In the genomic region with DNA sequence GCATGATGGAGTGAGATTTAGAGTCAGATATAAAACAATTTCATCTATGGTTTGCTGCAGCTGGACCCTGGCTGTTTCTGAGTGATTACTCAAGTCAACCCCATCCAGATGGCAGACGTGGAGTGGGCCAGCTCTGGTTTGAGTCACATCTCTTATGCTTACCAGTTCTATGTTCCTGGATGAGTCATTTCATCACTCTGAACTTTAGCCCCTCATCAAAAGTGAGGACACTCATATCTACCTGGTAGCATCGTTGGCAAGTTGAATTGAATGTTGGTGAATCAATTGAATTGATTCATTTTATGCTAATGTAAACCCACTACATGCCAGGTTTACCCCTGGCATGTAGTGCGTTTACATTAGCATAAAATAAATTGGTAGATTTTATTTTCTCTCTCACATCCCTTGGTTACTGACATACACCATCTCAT, we compare ENCODE assay signal across 9 cellular contexts.
DNase-seq lines count a peak whose midpoint lies in the region; ATAC-seq and TF ChIP-seq lines count a peak whose summit lies in the region.
"Had no signal": no experiment of that assay in that cellular context is flagged by ENCODE, and none has a peak within 500 bp of the region (broad histone marks: within the 10 kb centered on the region; RNA-seq: fewer than 3 reads in every experiment).

No MANE protein-coding gene starts in this region.

- H3F3A ChIP-seq in PC-3 (ENCODE audit: low read length, unreplicated experiment): no peaks in the 10 kb centered on the region

- CTCF ChIA-PET in PC-3 (lab: Charles Lee): no interaction called here
- CTCF ChIA-PET in activated CD4-positive, alpha-beta T cell treated with anti-CD3 and anti-CD28 coated beads, Interleukin-2, amount 10 ng/mL, durations not matched to agents 7 days and 5 days (lab: Charles Lee): no interaction called here

- no peak overlapping the region for H3K27ac Mint-ChIP-seq in activated CD4-positive, alpha-beta T cell treated with anti-CD3 and anti-CD28 coated beads, Interleukin-2, amount 10 ng/mL, durations not matched to agents 7 days and 5 days

- intact Hi-C loops in PC-3 (cut with micrococcal nuclease): no loop called here

- H3K36me3 Mint-ChIP-seq in activated CD4-positive, alpha-beta T cell treated with anti-CD3 and anti-CD28 coated beads, Interleukin-2, amount 10 ng/mL, durations not matched to agents 7 days and 5 days (ENCODE audit: low read depth): no peaks in the 10 kb centered on the region

- H3K27me3 ChIP-seq in PC-3 (ENCODE audit: low read length): peaks cover 6% of the 10 kb centered on the region

- no peak overlapping the region for H3K4me3 Mint-ChIP-seq in activated CD4-positive, alpha-beta T cell treated with anti-CD3 and anti-CD28 coated beads, Interleukin-2, amount 10 ng/mL, durations not matched to agents 7 days and 5 days
- H3K4me3 Mint-ChIP-seq: nephron had no signal

- TF ChIP-seq CTCF in PC-3 (conservative IDR thresholded peaks at IDR 0.05; ENCODE audit: low read depth, low read length): no peak

- ATAC-seq in GM21717 (IDR thresholded peaks at IDR 0.05; ENCODE audit: unreplicated experiment): peak; percentile 85
- peak; percentile 50 for ATAC-seq in PC-3
- no peak for ATAC-seq in HG02840 (IDR thresholded peaks at IDR 0.05; ENCODE audit: low FRiP score, unreplicated experiment)

- H4K20me1 ChIP-seq in PC-3 (ENCODE audit: low read length): no peaks in the 10 kb centered on the region

- no peaks in the 10 kb centered on the region for H3K9me3 ChIP-seq in PC-3 (ENCODE audit: low read length)

- no peaks in the 10 kb centered on the region for H3K9me3 Mint-ChIP-seq in activated CD4-positive, alpha-beta T cell treated with anti-CD3 and anti-CD28 coated beads, Interleukin-2, amount 10 ng/mL, durations not matched to agents 7 days and 5 days

- H2AFZ ChIP-seq in PC-3 (ENCODE audit: low read length): no peak overlapping the region

- peak overlapping the region; percentile 27 for H3K27ac ChIP-seq in PC-3 (ENCODE audit: low read length)

- POLR2A ChIA-PET in PC-3 (lab: Charles Lee; ENCODE audit: unreplicated experiment): no interaction called here
- POLR2A ChIA-PET in activated CD4-positive, alpha-beta T cell treated with anti-CD3 and anti-CD28 coated beads, Interleukin-2, amount 10 ng/mL, durations not matched to agents 7 days and 5 days (lab: Charles Lee): no interaction called here

- peak; percentile 68 for DNase-seq in AG08396 (ENCODE audit: low spot score)
- DNase-seq in PC-3: peak; percentile 71
- DNase-seq in glomerular endothelial cell (ENCODE audit: extremely low read depth, low read depth, low spot score): peak; percentile 25
- DNase-seq in anterior cingulate cortex (lab: John Stamatoyannopoulos, UW): no peak
- DNase-seq in NCI-H1417 (lab: John Stamatoyannopoulos, UW): no peak
- DNase-seq in activated CD4-positive, alpha-beta T cell treated with anti-CD3 and anti-CD28 coated beads, Interleukin-2, amount 10 ng/mL, durations not matched to agents 7 days and 5 days: no peak

- no peaks in the 10 kb centered on the region for H3K9me2 ChIP-seq in PC-3 (replicated peaks; ENCODE audit: low read length)

- no peak overlapping the region for H3K4me3 ChIP-seq in PC-3 (ENCODE audit: low read length)

- no peaks in the 10 kb centered on the region for H3K79me2 ChIP-seq in PC-3 (ENCODE audit: low read length)

- H3K27me3 Mint-ChIP-seq in activated CD4-positive, alpha-beta T cell treated with anti-CD3 and anti-CD28 coated beads, Interleukin-2, amount 10 ng/mL, durations not matched to agents 7 days and 5 days: peaks cover 3% of the 10 kb centered on the region

- H3K4me2 ChIP-seq in PC-3 (ENCODE audit: low read length): no peak overlapping the region

- H3K4me1 ChIP-seq in PC-3 (ENCODE audit: insufficient read depth, low read length): peaks cover 6% of the 10 kb centered on the region

- no TSS peak for BruUV-seq in PC-3 (replicated peaks; lab: Mats Ljungman, UMichigan)

- no peaks in the 10 kb centered on the region for H3K4me1 Mint-ChIP-seq in activated CD4-positive, alpha-beta T cell treated with anti-CD3 and anti-CD28 coated beads, Interleukin-2, amount 10 ng/mL, durations not matched to agents 7 days and 5 days

- H3K36me3 ChIP-seq in PC-3 (ENCODE audit: low read depth, low read length): no peaks in the 10 kb centered on the region

- no peak overlapping the region for H3K9ac ChIP-seq in PC-3 (ENCODE audit: low read length)

Comparison
In these comparisons a context has a peak if more than half of its experiments do, and no peak if none do; other contexts are left out.
1. DNase-seq: peak in AG08396 (single experiment), PC-3 (single experiment) and glomerular endothelial cell (single experiment); none in anterior cingulate cortex (0 of 58), NCI-H1417 (0 of 3) and activated CD4-positive, alpha-beta T cell treated with anti-CD3 and anti-CD28 coated beads, Interleukin-2, amount 10 ng/mL, durations not matched to agents 7 days and 5 days (single experiment).